19 cellular contexts compared by ENCODE assay signal in the genomic region with DNA sequence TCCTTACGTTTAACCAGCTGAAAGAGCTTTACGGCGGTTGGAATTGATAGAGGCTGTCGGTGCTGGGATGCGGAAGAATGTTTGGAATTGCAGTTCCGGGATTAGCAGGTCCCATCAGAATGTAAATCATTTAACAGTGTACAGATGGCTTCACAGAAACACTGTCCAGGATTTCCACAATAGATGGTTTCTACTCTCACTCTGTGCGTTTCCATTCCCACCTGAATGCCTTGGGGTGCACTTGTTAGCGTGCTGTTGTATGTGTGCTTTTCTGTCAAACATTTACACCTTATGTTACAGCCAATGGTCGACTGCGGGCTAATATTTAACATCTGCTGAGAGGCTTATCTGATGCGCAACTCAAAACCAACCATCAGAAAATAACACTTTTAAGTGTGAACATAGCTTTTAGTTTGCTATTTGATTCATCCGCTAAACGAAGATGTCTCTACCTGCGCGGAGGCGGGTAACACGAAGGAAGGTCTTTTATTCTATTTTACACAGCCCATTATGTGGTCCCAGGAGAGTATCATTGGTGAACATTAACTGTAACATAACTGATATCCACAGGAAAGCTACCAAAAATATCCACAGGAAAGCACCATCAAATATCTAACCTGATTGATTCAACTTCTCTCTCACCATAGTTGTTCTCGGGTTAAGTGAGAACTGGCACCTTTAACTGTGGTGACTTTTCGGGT.
A peak's percentile ranks its signal among the peaks of the same experiment; 100 is the strongest.
DNase-seq lines count a peak whose midpoint lies in the region; ATAC-seq, FAIRE-seq and TF ChIP-seq lines count a peak whose summit lies in the region.
"Had no signal": no experiment of that assay in that cellular context is flagged by ENCODE, and none has a peak within 500 bp of the region (broad histone marks: within the 10 kb centered on the region; RNA-seq: fewer than 3 reads in every experiment).

No MANE protein-coding gene starts in this region.

- peaks cover 15% of the 10 kb centered on the region for H3K36me3 Mint-ChIP-seq in astrocyte (ENCODE audit: low read depth, unreplicated experiment)
- H3K36me3 Mint-ChIP-seq: activated CD8-positive, alpha-beta memory T cell treated with anti-CD3 and anti-CD28 coated beads, Interleukin-2, amount 10 ng/mL, durations not matched to agents 7 days and 5 days; activated naive CD4-positive, alpha-beta T cell treated with anti-CD3 and anti-CD28 coated beads, Interleukin-2, amount 50 U/mL, for 72 hours had no signal

- H3K79me2 ChIP-seq in astrocyte (ENCODE audit: insufficient read depth, low read length): peaks cover 4% of the 10 kb centered on the region

- no peak for TF ChIP-seq CTCF in astrocyte (IDR thresholded peaks at IDR 0.05; ENCODE audit: insufficient read depth, low read depth, low read length)
- TF ChIP-seq CTCF in mucosa of descending colon (IDR thresholded peaks at IDR 0.05): no peak

- H4K20me1 ChIP-seq in astrocyte (ENCODE audit: insufficient read depth, low read length): no peaks in the 10 kb centered on the region

- no peak for FAIRE-seq in astrocyte (lab: Jason Lieb, UNC)

- H3K9me3 Mint-ChIP-seq in astrocyte (ENCODE audit: unreplicated experiment): no peaks in the 10 kb centered on the region
- H3K9me3 Mint-ChIP-seq: activated naive CD4-positive, alpha-beta T cell treated with anti-CD3 and anti-CD28 coated beads, Interleukin-2, amount 50 U/mL, for 72 hours had no signal

- H3K4me3 Mint-ChIP-seq in astrocyte (ENCODE audit: unreplicated experiment): no peak overlapping the region
- H3K4me3 Mint-ChIP-seq: activated CD8-positive, alpha-beta memory T cell treated with anti-CD3 and anti-CD28 coated beads, Interleukin-2, amount 10 ng/mL, durations not matched to agents 7 days and 5 days had no signal

- H3K4me2 ChIP-seq in astrocyte (ENCODE audit: low read length): no peak overlapping the region

- H3K4me3 ChIP-seq in astrocyte (ENCODE audit: insufficient read depth, low read depth, low read length) (no peak overlapping the region), mucosa of descending colon (no peak overlapping the region)
- H3K4me3 ChIP-seq: lung, suprapubic skin had no signal

- H3K4me1 Mint-ChIP-seq in astrocyte (ENCODE audit: low read depth, unreplicated experiment): peaks cover 7% of the 10 kb centered on the region
- H3K4me1 Mint-ChIP-seq: activated CD8-positive, alpha-beta memory T cell treated with anti-CD3 and anti-CD28 coated beads, Interleukin-2, amount 10 ng/mL, durations not matched to agents 7 days and 5 days had no signal

- H3K27ac Mint-ChIP-seq in astrocyte (ENCODE audit: unreplicated experiment): peak overlapping the region; percentile 34
- H3K27ac Mint-ChIP-seq: activated CD8-positive, alpha-beta memory T cell treated with anti-CD3 and anti-CD28 coated beads, Interleukin-2, amount 10 ng/mL, durations not matched to agents 7 days and 5 days; activated naive CD4-positive, alpha-beta T cell treated with anti-CD3 and anti-CD28 coated beads, Interleukin-2, amount 50 U/mL, for 72 hours had no signal

- ATAC-seq in HG02678 (IDR thresholded peaks at IDR 0.05; ENCODE audit: unreplicated experiment) (peak; percentile 68), mucosa of descending colon (peak; percentile 85), sciatic nerve (no peak)
- ATAC-seq: activated CD8-positive, alpha-beta memory T cell treated with anti-CD3 and anti-CD28 coated beads, Interleukin-2, amount 10 ng/mL, durations not matched to agents 7 days and 5 days; activated naive CD4-positive, alpha-beta T cell treated with anti-CD3 and anti-CD28 coated beads, Interleukin-2, amount 50 U/mL, for 72 hours; SK-N-SH treated with all-trans-retinoic acid at 6 μM for 48 hours had no signal

- intact Hi-C loops in mucosa of descending colon (cut with DNase I, micrococcal nuclease) (no loop called here), sciatic nerve (cut with DNase I) (no loop called here)

- H3K9me3 ChIP-seq in astrocyte (ENCODE audit: insufficient read depth, low read depth, low read length): no peaks in the 10 kb centered on the region
- H3K9me3 ChIP-seq in mucosa of descending colon: no peaks in the 10 kb centered on the region
- H3K9me3 ChIP-seq: suprapubic skin had no signal

- no peaks in the 10 kb centered on the region for H3K27me3 ChIP-seq in astrocyte (ENCODE audit: insufficient read depth, low read length)
- H3K27me3 ChIP-seq: suprapubic skin had no signal

- peak; percentile 72 for DNase-seq in DMS53 (lab: John Stamatoyannopoulos, UW)
- peak; percentile 27 for DNase-seq in astrocyte (ENCODE audit: low read depth)
- DNase-seq in mucosa of descending colon: peak in 1 of 3 donors; percentile 45
- no peak for DNase-seq in SHP77 treated with DMSO at 0.1 percent for 48 hours (lab: John Stamatoyannopoulos, UW)
- no peak for DNase-seq in LoVo (ENCODE audit: low spot score)
- DNase-seq in SW 1271 (lab: John Stamatoyannopoulos, UW): no peak
- no peak for DNase-seq in sciatic nerve (ENCODE audit: low spot score)
- DNase-seq: activated CD8-positive, alpha-beta memory T cell treated with anti-CD3 and anti-CD28 coated beads, Interleukin-2, amount 10 ng/mL, durations not matched to agents 7 days and 5 days; erythroblast; GOT3; NCI-H2171; nucleus accumbens; stimulated activated CD4-positive, alpha-beta T cell treated with anti-CD3 and anti-CD28 coated beads, Interleukin-12 subunit alpha, Interleukin-12 subunit beta, amount 100 ng/mL, for 4 hours; WERI-Rb-1 had no signal

- no peak overlapping the region for H3K27ac ChIP-seq in astrocyte (ENCODE audit: low read depth, low read length)
- H3K27ac ChIP-seq: suprapubic skin, WERI-Rb-1 had no signal

- H3K9ac ChIP-seq in astrocyte (ENCODE audit: low read length): no peak overlapping the region

- H3K36me3 ChIP-seq in astrocyte (ENCODE audit: insufficient read depth, low read length) (peaks cover 6% of the 10 kb centered on the region), mucosa of descending colon (ENCODE audit: low read depth) (no peaks in the 10 kb centered on the region)
- H3K36me3 ChIP-seq: suprapubic skin, WERI-Rb-1 had no signal

- H2AFZ ChIP-seq in astrocyte (ENCODE audit: low read depth, low read length): no peak overlapping the region

- H3K27me3 Mint-ChIP-seq in astrocyte (ENCODE audit: low read depth, unreplicated experiment): no peaks in the 10 kb centered on the region

- H3K4me1 ChIP-seq in astrocyte (ENCODE audit: insufficient read depth, low read length): peaks cover 5% of the 10 kb centered on the region
- no peaks in the 10 kb centered on the region for H3K4me1 ChIP-seq in mucosa of descending colon (ENCODE audit: low read depth)

Comparison
In these comparisons a context has a peak if more than half of its experiments do, and no peak if none do; other contexts are left out.
1. DNase-seq: peak in DMS53 (single experiment) and astrocyte (single experiment); none in SHP77 treated with DMSO at 0.1 percent for 48 hours (single experiment), LoVo (single experiment), SW 1271 (0 of 2) and sciatic nerve (single experiment).